In genomic region chr4:168605411-168605810, GRCh38 we compare ENCODE assay signal across 15 cellular contexts.
DNase-seq lines count a peak whose midpoint lies in the region; FAIRE-seq and TF ChIP-seq lines count a peak whose summit lies in the region.
"Had no signal": no experiment of that assay in that cellular context is flagged by ENCODE, and none has a peak within 500 bp of the region (broad histone marks: within the 10 kb centered on the region; RNA-seq: fewer than 3 reads in every experiment).

No MANE protein-coding gene starts in this region.

- no peaks in the 10 kb centered on the region for H3K36me3 ChIP-seq in HUES6 (ENCODE audit: control insufficient read depth, insufficient read depth, low read length)
- no peaks in the 10 kb centered on the region for H3K36me3 ChIP-seq in keratinocyte (ENCODE audit: control insufficient read depth in 2 of 2, extremely low read depth in 1 of 2, insufficient read depth in 2 of 2, low read length in 2 of 2)
- H3K36me3 ChIP-seq in spleen = no peaks in the 10 kb centered on the region

- H3K27me3 ChIP-seq in HUES6 (ENCODE audit: control insufficient read depth, insufficient read depth, low read length) = no peaks in the 10 kb centered on the region
- no peaks in the 10 kb centered on the region for H3K27me3 ChIP-seq in keratinocyte (ENCODE audit: control insufficient read depth, extremely low read depth, insufficient read depth, low read length)
- H3K27me3 ChIP-seq in spleen (replicated peaks in 1 of 7) = no peaks in the 10 kb centered on the region

- no peaks in the 10 kb centered on the region for H3K79me2 ChIP-seq in keratinocyte (ENCODE audit: control insufficient read depth, insufficient read depth, low read length)

- H2AFZ ChIP-seq in keratinocyte (ENCODE audit: control insufficient read depth, low read length) = no peak overlapping the region

- no peak overlapping the region for H3K4me2 ChIP-seq in keratinocyte (ENCODE audit: control insufficient read depth, extremely low read depth, insufficient read depth, low read depth, low read length)

- DNase-seq in chondrocyte (ENCODE audit: low spot score) (no peak), keratinocyte (ENCODE audit: low read depth, low spot score) (no peak), stromal cell of bone marrow (ENCODE audit: low read depth) (peak; percentile 52), putamen (ENCODE audit: low spot score) (no peak), RKO (ENCODE audit: low spot score) (no peak), spleen (no peak)
- DNase-seq in stimulated activated CD4-positive, alpha-beta T cell treated with anti-CD3 and anti-CD28 coated beads, Interleukin-2, amount 100 ng/mL, for 48 hours = no peak
- DNase-seq: activated T-cell treated with anti-CD3 and anti-CD28 coated beads, Interleukin-2, amount 50 U/mL, for 48 hours; DMS 273 treated with DMSO at 0.1 percent for 48 hours; NCI-H146; stimulated activated CD4-positive, alpha-beta T cell treated with anti-CD3 and anti-CD28 coated beads, Interleukin-4, amount 100 ng/mL, for 4 hours had no signal

- no peaks in the 10 kb centered on the region for H3K27me3 Mint-ChIP-seq in chondrocyte (ENCODE audit: low read depth)

- H3K4me1 ChIP-seq in HUES6 (ENCODE audit: control insufficient read depth, insufficient read depth, low read length) (peaks cover 36% of the 10 kb centered on the region), keratinocyte (ENCODE audit: control insufficient read depth, extremely low read depth, insufficient read depth, low read length) (peaks cover 39% of the 10 kb centered on the region), spleen (no peaks in the 10 kb centered on the region)

- peaks cover 69% of the 10 kb centered on the region for H3K4me1 Mint-ChIP-seq in chondrocyte (ENCODE audit: low read depth)
- H3K4me1 Mint-ChIP-seq: central memory CD8-positive, alpha-beta T cell had no signal

- H3K9me3 ChIP-seq in HUES6 (ENCODE audit: control insufficient read depth, insufficient read depth, low read depth, low read length) (no peaks in the 10 kb centered on the region), keratinocyte (ENCODE audit: control insufficient read depth, low read depth, low read length) (no peaks in the 10 kb centered on the region), spleen (no peaks in the 10 kb centered on the region)

- H3K4me3 ChIP-seq in HUES6 (ENCODE audit: low read depth, low read length) = no peak overlapping the region
- H3K4me3 ChIP-seq in keratinocyte (ENCODE audit: control insufficient read depth in 2 of 3, extremely low read depth in 1 of 3, insufficient read depth in 2 of 3, low read depth in 1 of 3, low read length in 3 of 3) = no peak overlapping the region
- H3K4me3 ChIP-seq in spleen = no peak overlapping the region

- H3K9me1 ChIP-seq in keratinocyte (ENCODE audit: control insufficient read depth, extremely low read depth, insufficient read depth, low read length) = no peaks in the 10 kb centered on the region

- 81 to 92% (median 88%) methylated on average over 3 of the region's 3 CpGs for WGBS in spleen, 5 donors

- H4K20me1 ChIP-seq in keratinocyte (ENCODE audit: control insufficient read depth, extremely low read depth, insufficient read depth, low read length) = no peaks in the 10 kb centered on the region

- H3K27ac ChIP-seq in HUES6 (ENCODE audit: low read depth, low read length) = peak overlapping the region; percentile 44; the same call in 1 of the 2 replicates
- peak overlapping the region; percentile 29 for H3K27ac ChIP-seq in keratinocyte (ENCODE audit: control insufficient read depth, insufficient read depth, low read length)
- no peak overlapping the region for H3K27ac ChIP-seq in spleen
- H3K27ac ChIP-seq: VCaP had no signal

- H3K4me3 Mint-ChIP-seq in chondrocyte (ENCODE audit: unreplicated experiment) = peak overlapping the region; percentile 17
- H3K4me3 Mint-ChIP-seq: central memory CD8-positive, alpha-beta T cell; natural killer cell treated with Interleukin-12 subunit alpha and Interleukin-12 subunit beta and Interleukin-15 and Interleukin-18, amount 100 ng/mL, for 72 hours had no signal

- no peak for TF ChIP-seq CTCF in chondrocyte (IDR thresholded peaks at IDR 0.05)
- TF ChIP-seq CTCF in keratinocyte (optimal IDR thresholded peaks at IDR 0.05 in 1 of 3, IDR thresholded peaks at IDR 0.05 in 1 of 3, conservative IDR thresholded peaks at IDR 0.05 in 1 of 3; ENCODE audit: extremely low read depth in 1 of 3, insufficient read depth in 2 of 3, low read length in 3 of 3) = no peak
- no peak for TF ChIP-seq CTCF in spleen (IDR thresholded peaks at IDR 0.05 in 8 of 11, conservative IDR thresholded peaks at IDR 0.05 in 3 of 11)

- H3K27ac Mint-ChIP-seq in chondrocyte (ENCODE audit: unreplicated experiment) = peak overlapping the region; percentile 87
- H3K27ac Mint-ChIP-seq: natural killer cell treated with Interleukin-12 subunit alpha and Interleukin-12 subunit beta and Interleukin-15 and Interleukin-18, amount 100 ng/mL, for 72 hours had no signal

- dilution Hi-C loops in keratinocyte (cut with MboI; ENCODE audit: extremely low pct_ligation_motif_present, low sequenced_read_pairs) = no loop called here

- no peaks in the 10 kb centered on the region for H3K9me3 Mint-ChIP-seq in chondrocyte (ENCODE audit: low read depth)
- H3K9me3 Mint-ChIP-seq: central memory CD8-positive, alpha-beta T cell; natural killer cell treated with Interleukin-12 subunit alpha and Interleukin-12 subunit beta and Interleukin-15 and Interleukin-18, amount 100 ng/mL, for 72 hours had no signal

- intact Hi-C loops in spleen (cut with DNase I; ENCODE audit: low total_unique reads) = no loop called here

- no peaks in the 10 kb centered on the region for H3K36me3 Mint-ChIP-seq in chondrocyte (ENCODE audit: low read depth)
- H3K36me3 Mint-ChIP-seq: natural killer cell treated with Interleukin-12 subunit alpha and Interleukin-12 subunit beta and Interleukin-15 and Interleukin-18, amount 100 ng/mL, for 72 hours had no signal

- H3K9ac ChIP-seq in HUES6 (ENCODE audit: low read length) (no peak overlapping the region), keratinocyte (ENCODE audit: control insufficient read depth, extremely low read depth, insufficient read depth, low read length) (no peak overlapping the region)

- TF ChIP-seq POLR2A in spleen (IDR thresholded peaks at IDR 0.05) = no peak

- FAIRE-seq in keratinocyte (lab: Jason Lieb, UNC) = peak; percentile 80

Comparison
In these comparisons a context has a peak if more than half of its experiments do, and no peak if none do; other contexts are left out.
1. H3K27ac ChIP-seq: peak in HUES6 (single experiment) and keratinocyte (single experiment); none in spleen (0 of 8).